Comparison of ENCODE assay signal across 1 cellular context in the genomic region with DNA sequence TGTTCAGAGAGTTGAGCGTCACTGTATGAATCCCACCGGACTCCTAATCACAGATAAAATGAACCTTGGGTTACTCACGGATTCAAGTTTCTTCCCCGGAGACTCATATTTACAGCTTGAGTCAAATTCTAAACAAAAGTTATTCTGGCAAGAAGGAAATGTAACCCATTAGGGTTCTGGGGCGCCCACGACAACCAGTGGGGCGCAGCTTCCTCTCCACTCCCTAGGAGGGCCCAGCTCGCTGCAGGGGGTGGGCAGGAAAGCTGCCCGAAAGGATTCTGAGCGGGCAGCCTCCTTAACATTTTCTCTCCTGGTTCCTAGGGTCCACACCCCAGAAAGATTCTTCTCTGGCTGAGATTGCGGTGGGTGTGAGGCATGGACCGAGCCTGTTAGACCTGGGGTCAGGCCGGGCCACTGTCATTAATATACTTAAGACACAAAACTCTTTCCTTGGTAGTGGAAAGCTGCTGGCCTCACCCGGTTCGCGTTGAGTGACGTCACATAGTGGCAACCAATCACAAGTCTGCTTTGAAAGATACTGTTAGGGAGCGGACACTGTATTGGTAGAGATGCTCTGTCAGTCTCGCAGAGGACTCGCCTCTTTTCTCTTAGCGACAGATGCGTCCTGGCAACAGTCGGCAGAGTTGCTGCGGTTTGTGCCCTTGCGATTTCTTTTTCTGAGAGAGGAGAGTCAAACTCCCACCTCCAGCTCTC.
TF ChIP-seq lines count a peak whose summit lies in the region.

No MANE protein-coding gene starts in this region.

TF ChIP-seq in K562, 482 proteins besides CTCF, POLR2A, EP300 and RAD21 (continued from another document):
- TF ChIP-seq, protein P1, sequence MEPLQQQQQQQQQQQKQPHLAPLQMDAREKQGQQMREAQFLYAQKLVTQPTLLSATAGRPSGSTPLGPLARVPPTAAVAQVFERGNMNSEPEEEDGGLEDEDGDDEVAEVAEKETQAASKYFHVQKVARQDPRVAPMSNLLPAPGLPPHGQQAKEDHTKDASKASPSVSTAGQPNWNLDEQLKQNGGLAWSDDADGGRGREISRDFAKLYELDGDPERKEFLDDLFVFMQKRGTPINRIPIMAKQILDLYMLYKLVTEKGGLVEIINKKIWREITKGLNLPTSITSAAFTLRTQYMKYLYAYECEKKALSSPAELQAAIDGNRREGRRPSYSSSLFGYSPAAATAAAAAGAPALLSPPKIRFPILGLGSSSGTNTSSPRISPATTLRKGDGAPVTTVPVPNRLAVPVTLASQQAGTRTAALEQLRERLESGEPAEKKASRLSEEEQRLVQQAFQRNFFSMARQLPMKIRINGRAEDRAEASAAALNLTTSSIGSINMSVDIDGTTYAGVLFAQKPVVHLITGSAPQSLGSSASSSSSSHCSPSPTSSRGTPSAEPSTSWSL (CRISPR knock-in tag; IDR thresholded peaks at IDR 0.05; ENCODE audit: borderline replicate concordance): no peak
- peak; percentile 81 for TF ChIP-seq RBM25 (IDR thresholded peaks at IDR 0.05; ENCODE audit: low read depth, low read length, severe bottlenecking)
- TF ChIP-seq, protein P2, sequence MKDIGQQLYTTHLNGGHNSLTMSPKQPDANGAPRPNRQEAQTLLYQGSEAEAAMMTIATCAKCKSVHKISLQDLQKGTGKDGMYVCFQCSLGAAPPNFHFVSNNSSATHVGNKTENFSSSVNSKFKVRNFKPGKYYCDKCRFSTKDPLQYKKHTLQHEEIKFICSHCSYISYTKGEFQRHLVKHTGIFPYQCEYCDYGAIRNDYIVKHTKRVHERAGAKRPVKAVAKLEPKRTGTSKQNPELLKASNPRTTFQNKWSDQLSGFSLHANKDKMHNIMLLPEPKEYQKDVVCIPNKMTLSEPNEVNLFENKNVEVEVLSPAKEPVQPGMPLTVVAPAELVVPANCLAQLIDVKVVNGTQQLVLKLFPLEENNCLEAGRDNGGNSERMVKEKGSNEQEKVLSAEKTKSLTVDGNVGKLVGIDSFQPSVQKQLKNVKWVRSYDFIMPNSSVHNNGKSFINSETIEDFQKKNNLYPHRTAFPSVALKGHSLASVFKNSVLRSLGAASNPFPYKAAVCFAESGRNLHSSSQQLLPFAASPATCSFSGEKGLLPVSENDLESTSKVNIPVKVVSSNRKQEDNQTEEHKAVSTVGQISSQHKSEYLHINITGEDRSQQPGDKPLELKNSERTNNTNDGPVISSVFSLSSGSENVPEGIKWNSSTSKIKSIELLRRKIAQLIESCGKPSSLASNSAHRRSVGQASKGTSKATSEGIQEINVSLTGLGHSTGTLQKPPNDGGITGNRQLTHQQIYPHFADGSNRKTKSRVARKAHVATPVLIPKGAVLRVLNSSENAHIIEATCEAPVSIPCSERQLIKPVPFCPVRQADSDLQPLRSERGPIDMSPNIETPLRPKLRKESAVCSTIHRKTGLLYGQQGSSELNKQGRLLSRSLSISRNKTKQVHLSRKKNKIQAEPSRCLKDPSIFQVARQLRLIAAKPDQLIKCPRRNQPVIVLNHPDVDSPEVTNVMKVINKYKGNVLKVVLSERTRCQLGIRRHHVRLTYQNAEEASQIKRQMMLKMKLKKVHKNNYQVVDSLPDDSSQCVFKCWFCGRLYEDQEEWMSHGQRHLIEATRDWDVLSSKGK (CRISPR knock-in tag; IDR thresholded peaks at IDR 0.05): no peak
- peak; percentile 62; the same call in 1 of the 2 replicates for TF ChIP-seq MBD2 (IDR thresholded peaks at IDR 0.05; ENCODE audit: borderline replicate concordance, low read depth)
- TF ChIP-seq JUND (IDR thresholded peaks at IDR 0.05; ENCODE audit: borderline replicate concordance, low read depth, low read length): 0 out of 2 replicates have a peak, but pooled peaks have one; percentile 8
- TF ChIP-seq JUND (tag; IDR thresholded peaks at IDR 0.05; ENCODE audit: borderline replicate concordance, low read depth, low read length): peak; percentile 17; the same call in 1 of the 3 replicates
- TF ChIP-seq ASH1L (IDR thresholded peaks at IDR 0.05; ENCODE audit: borderline replicate concordance, low read depth, partially characterized antibody): peak; percentile 64
- no peak for TF ChIP-seq KDM4B (IDR thresholded peaks at IDR 0.05; ENCODE audit: borderline replicate concordance in 2 of 2, low read depth in 1 of 2)
- 0 out of 2 replicates have a peak, but pooled peaks have one; percentile 36 for TF ChIP-seq NBN (IDR thresholded peaks at IDR 0.05; ENCODE audit: low read depth)
- peak; percentile 92 for TF ChIP-seq ATF7 (IDR thresholded peaks at IDR 0.05)
- no peak for TF ChIP-seq PYGO2 (tag; IDR thresholded peaks at IDR 0.05)
- no peak for TF ChIP-seq ZNF780A (CRISPR knock-in tag; IDR thresholded peaks at IDR 0.05)
- TF ChIP-seq, protein P3, sequence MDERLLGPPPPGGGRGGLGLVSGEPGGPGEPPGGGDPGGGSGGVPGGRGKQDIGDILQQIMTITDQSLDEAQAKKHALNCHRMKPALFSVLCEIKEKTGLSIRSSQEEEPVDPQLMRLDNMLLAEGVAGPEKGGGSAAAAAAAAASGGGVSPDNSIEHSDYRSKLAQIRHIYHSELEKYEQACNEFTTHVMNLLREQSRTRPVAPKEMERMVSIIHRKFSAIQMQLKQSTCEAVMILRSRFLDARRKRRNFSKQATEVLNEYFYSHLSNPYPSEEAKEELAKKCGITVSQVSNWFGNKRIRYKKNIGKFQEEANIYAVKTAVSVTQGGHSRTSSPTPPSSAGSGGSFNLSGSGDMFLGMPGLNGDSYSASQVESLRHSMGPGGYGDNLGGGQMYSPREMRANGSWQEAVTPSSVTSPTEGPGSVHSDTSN (CRISPR knock-in tag; IDR thresholded peaks at IDR 0.05; ENCODE audit: low read depth): peak; percentile 67
- TF ChIP-seq, protein P3 (tag; conservative IDR thresholded peaks at IDR 0.05; ENCODE audit: low read depth): peak; percentile 97
- TF ChIP-seq CHD2 (IDR thresholded peaks at IDR 0.05; ENCODE audit: low read depth, low read length): peak; percentile 55; the same call in 1 of the 2 replicates
- no peak for TF ChIP-seq HDAC8 (tag; IDR thresholded peaks at IDR 0.05)
- peak; percentile 84 for TF ChIP-seq FOS (IDR thresholded peaks at IDR 0.05; ENCODE audit: extremely low read depth, insufficient read length)
- peak; percentile 69 for TF ChIP-seq RFX5 (IDR thresholded peaks at IDR 0.05; ENCODE audit: low read depth, low read length)
- peak; percentile 39; the same call in 1 of the 2 replicates for TF ChIP-seq ATF1 (CRISPR knock-in tag; IDR thresholded peaks at IDR 0.05)
- peak; percentile 98 for TF ChIP-seq ATF1 (tag; IDR thresholded peaks at IDR 0.05)
- TF ChIP-seq TBP (optimal IDR thresholded peaks at IDR 0.05; ENCODE audit: low read depth, low read length): peak; percentile 29
- 0 out of 2 replicates have a peak, but pooled peaks have one; percentile 19 for TF ChIP-seq CXXC5 (CRISPR knock-in tag; IDR thresholded peaks at IDR 0.05)
- TF ChIP-seq MECOM (CRISPR knock-in tag; IDR thresholded peaks at IDR 0.05): no peak
- 0 out of 2 replicates have a peak, but pooled peaks have one; percentile 42 for TF ChIP-seq KHSRP (IDR thresholded peaks at IDR 0.05)
- TF ChIP-seq, protein P4, sequence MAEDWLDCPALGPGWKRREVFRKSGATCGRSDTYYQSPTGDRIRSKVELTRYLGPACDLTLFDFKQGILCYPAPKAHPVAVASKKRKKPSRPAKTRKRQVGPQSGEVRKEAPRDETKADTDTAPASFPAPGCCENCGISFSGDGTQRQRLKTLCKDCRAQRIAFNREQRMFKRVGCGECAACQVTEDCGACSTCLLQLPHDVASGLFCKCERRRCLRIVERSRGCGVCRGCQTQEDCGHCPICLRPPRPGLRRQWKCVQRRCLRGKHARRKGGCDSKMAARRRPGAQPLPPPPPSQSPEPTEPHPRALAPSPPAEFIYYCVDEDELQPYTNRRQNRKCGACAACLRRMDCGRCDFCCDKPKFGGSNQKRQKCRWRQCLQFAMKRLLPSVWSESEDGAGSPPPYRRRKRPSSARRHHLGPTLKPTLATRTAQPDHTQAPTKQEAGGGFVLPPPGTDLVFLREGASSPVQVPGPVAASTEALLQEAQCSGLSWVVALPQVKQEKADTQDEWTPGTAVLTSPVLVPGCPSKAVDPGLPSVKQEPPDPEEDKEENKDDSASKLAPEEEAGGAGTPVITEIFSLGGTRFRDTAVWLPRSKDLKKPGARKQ (CRISPR knock-in tag; IDR thresholded peaks at IDR 0.05): no peak
- peak; percentile 87 for TF ChIP-seq RFX1 (IDR thresholded peaks at IDR 0.05)
- TF ChIP-seq, protein P5, sequence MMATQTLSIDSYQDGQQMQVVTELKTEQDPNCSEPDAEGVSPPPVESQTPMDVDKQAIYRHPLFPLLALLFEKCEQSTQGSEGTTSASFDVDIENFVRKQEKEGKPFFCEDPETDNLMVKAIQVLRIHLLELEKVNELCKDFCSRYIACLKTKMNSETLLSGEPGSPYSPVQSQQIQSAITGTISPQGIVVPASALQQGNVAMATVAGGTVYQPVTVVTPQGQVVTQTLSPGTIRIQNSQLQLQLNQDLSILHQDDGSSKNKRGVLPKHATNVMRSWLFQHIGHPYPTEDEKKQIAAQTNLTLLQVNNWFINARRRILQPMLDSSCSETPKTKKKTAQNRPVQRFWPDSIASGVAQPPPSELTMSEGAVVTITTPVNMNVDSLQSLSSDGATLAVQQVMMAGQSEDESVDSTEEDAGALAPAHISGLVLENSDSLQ (IDR thresholded peaks at IDR 0.05): peak; percentile 98
- TF ChIP-seq, protein P6, sequence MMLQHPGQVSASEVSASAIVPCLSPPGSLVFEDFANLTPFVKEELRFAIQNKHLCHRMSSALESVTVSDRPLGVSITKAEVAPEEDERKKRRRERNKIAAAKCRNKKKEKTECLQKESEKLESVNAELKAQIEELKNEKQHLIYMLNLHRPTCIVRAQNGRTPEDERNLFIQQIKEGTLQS (IDR thresholded peaks at IDR 0.05): peak; percentile 80
- TF ChIP-seq, protein P6 (CRISPR knock-in tag; conservative IDR thresholded peaks at IDR 0.05): no peak
- TF ChIP-seq ZNF121 (CRISPR knock-in tag; conservative IDR thresholded peaks at IDR 0.05): no peak
- peak; percentile 89 for TF ChIP-seq CREM (IDR thresholded peaks at IDR 0.05; ENCODE audit: low read depth)
- TF ChIP-seq, protein P7, sequence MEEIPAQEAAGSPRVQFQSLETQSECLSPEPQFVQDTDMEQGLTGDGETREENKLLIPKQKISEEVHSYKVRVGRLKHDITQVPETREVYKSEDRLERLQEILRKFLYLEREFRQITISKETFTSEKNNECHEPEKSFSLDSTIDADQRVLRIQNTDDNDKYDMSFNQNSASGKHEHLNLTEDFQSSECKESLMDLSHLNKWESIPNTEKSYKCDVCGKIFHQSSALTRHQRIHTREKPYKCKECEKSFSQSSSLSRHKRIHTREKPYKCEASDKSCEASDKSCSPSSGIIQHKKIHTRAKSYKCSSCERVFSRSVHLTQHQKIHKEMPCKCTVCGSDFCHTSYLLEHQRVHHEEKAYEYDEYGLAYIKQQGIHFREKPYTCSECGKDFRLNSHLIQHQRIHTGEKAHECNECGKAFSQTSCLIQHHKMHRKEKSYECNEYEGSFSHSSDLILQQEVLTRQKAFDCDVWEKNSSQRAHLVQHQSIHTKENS (CRISPR knock-in tag; IDR thresholded peaks at IDR 0.05): no peak
- TF ChIP-seq CREB1 (IDR thresholded peaks at IDR 0.05): peak; percentile 68; the same call in 1 of the 2 replicates
- peak; percentile 67; the same call in 1 of the 2 replicates for TF ChIP-seq CREB1 (CRISPR knock-in tag; IDR thresholded peaks at IDR 0.05)
- TF ChIP-seq NCOA6 (IDR thresholded peaks at IDR 0.05): no peak
- peak; percentile 83 for TF ChIP-seq NFYB (IDR thresholded peaks at IDR 0.05; ENCODE audit: extremely low read depth, insufficient read length)
